7 cellular contexts compared by ENCODE assay signal in the genomic region with DNA sequence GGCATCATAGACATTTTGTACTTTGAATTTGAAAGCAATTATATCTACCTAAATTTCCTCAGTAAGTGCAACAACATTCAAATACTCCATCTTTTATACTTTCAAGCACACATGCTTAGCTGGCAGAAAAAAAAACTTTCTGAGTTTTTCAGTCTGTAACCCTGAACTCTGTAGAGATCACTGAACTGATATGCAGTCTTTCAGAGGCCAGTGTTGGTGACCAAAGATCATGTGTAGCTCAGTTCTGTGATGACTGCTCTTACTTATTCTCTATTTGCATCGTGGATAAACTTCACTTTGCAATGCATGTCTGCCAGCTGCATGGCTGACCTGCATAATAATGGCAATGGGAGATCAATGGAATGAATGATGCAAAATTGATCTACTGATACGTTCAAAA.
"Had no signal": no experiment of that assay in that cellular context is flagged by ENCODE, and none has a peak within 500 bp of the region (broad histone marks: within the 10 kb centered on the region; RNA-seq: fewer than 3 reads in every experiment).

No MANE protein-coding gene starts in this region.

- H3K27ac ChIP-seq: HL-60, KMS-11 had no signal

- FAIRE-seq: HTR-8/SVneo, K562 had no signal

- DNase-seq: IMR-90, KBM-7, KG1 had no signal

- H3K4me2 ChIP-seq: KMS-11 had no signal

- H3K9ac ChIP-seq: KMS-11 had no signal

- H3K4me3 ChIP-seq: K562 had no signal

- ATAC-seq: K562 had no signal
